ENCODE assay signal across 8 cellular contexts in the genomic region with DNA sequence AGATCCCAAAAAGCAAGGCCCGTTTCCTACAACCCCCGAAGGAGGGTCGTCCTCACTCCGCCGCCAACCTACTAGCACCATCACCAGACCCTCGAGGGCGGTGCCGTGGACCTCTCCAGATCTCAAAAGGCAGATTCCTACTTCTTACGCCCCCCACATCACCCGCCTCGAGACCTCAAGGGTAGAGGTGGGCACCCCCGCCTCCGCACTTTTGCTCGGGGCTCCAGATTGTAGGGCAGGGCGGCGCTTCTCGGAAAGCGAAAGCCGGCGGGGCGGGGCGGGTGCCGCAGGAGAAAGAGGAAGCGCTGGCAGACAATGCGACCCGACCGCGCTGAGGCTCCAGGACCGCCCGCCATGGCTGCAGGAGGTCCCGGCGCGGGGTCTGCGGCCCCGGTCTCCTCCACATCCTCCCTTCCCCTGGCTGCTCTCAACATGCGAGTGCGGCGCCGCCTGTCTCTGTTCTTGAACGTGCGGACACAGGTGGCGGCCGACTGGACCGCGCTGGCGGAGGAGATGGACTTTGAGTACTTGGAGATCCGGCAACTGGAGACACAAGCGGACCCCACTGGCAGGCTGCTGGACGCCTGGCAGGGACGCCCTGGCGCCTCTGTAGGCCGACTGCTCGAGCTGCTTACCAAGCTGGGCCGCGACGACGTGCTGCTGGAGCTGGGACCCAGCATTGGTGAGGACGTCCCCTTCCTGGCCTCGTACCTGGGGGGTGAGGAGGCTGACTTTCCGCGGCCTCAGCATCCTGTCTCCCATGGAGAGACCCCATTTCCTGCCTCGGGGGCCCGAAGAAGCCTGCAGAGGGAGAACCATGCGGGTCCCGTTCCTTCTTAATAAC. TPM values are rescaled to one million over a fixed set of nuclear protein-coding genes. Genes with fewer than 3 reads are reported as not detected.
DNase-seq lines count a peak whose midpoint lies in the region; ATAC-seq and TF ChIP-seq lines count a peak whose summit lies in the region.

A gene (plus strand): TSS at position 315 of the 844 bp plus-strand sequence. CDS start 40 bp downstream, at position 355.

- H3K27me3 Mint-ChIP-seq in neural crest cell (ENCODE audit: low read depth), result no peaks in the 10 kb centered on the region

- H3K4me3 ChIP-seq in AG10803 (ENCODE audit: low read length), result peak within 1 kb of the TSS; percentile 86
- H3K4me3 ChIP-seq in SJCRH30, result peak within 1 kb of the TSS; percentile 87
- H3K4me3 ChIP-seq in fibroblast of villous mesenchyme (ENCODE audit: low read depth, low read length), result peak within 1 kb of the TSS; percentile 71
- peak within 1 kb of the TSS; percentile 77 to 99 (median 95) for H3K4me3 ChIP-seq in stomach

- WGBS in stomach, 5 donors, result 1 to 2% (median 1%) methylated on average over 42 to 65 of the region's 65 CpGs

- H3K4me1 ChIP-seq in SJCRH30, result no peaks in the 10 kb centered on the region
- H3K4me1 ChIP-seq in stomach, result peaks cover 38 to 60% (median 53%) of the 10 kb centered on the region in 4 donors

- H3K36me3 ChIP-seq in SJCRH30, result no peaks in the 10 kb centered on the region
- H3K36me3 ChIP-seq in stomach, result peaks cover 18 to 39% (median 34%) of the 10 kb centered on the region in 4 donors

- TF ChIP-seq POLR2A in GM19099 (IDR thresholded peaks at IDR 0.05; ENCODE audit: extremely low read depth, insufficient read length, low read depth) (peak; percentile 96), stomach (IDR thresholded peaks at IDR 0.05) (no peak)

- peak; percentile 35 for ATAC-seq in HG03442 (IDR thresholded peaks at IDR 0.05; ENCODE audit: unreplicated experiment)

- peaks cover 49% of the 10 kb centered on the region for H3K4me1 Mint-ChIP-seq in neural crest cell

- intact Hi-C loops in stomach (cut with DNase I; ENCODE audit: low total_unique reads), result no loop called here

- H3K4me3 Mint-ChIP-seq in neural crest cell, result peak within 1 kb of the TSS; percentile 97

- TF ChIP-seq CTCF in AG10803 (conservative IDR thresholded peaks at IDR 0.05; ENCODE audit: low read length) (no peak), fibroblast of villous mesenchyme (IDR thresholded peaks at IDR 0.05; ENCODE audit: insufficient read depth, low read depth, low read length) (no peak), neural crest cell (conservative IDR thresholded peaks at IDR 0.05) (no peak), stomach (IDR thresholded peaks at IDR 0.05) (peak in 1 of 7 experiments; percentile 5)

- H3K9me3 Mint-ChIP-seq in neural crest cell, result no peaks in the 10 kb centered on the region

- H3K36me3 Mint-ChIP-seq in neural crest cell (ENCODE audit: low read depth), result peaks cover 5% of the 10 kb centered on the region

- H3K27ac Mint-ChIP-seq in neural crest cell (ENCODE audit: unreplicated experiment), result peak within 1 kb of the TSS; percentile 92

- H3K9me3 ChIP-seq in SJCRH30 (replicated peaks) (no peaks in the 10 kb centered on the region), stomach (no peaks in the 10 kb centered on the region)

- H3K27me3 ChIP-seq in SJCRH30 (no peaks in the 10 kb centered on the region), stomach (no peaks in the 10 kb centered on the region)

- DNase-seq in AG10803 (ENCODE audit: low read depth) (peak; percentile 54), SJCRH30 (peak; percentile 22), fibroblast of villous mesenchyme (ENCODE audit: low read depth) (peak; percentile 65), neural crest cell (ENCODE audit: low read depth, low spot score) (peak; percentile 63), stomach (peak; percentile 87)
- DNase-seq in activated effector memory CD4-positive, alpha-beta T cell treated with anti-CD3 and anti-CD28 coated beads, Interleukin-2, amount 50 U/mL, for 16 hours, result peak; percentile 94

- TF ChIP-seq EP300 in stomach (IDR thresholded peaks at IDR 0.05), result no peak

- H3K27ac ChIP-seq in SJCRH30, result peak within 1 kb of the TSS; percentile 46; the same call in 1 of the 2 replicates
- H3K27ac ChIP-seq in stomach, result peak within 1 kb of the TSS; percentile 90 to 99 (median 92)

RNA-seq across cellular contexts. Expression of the gene that starts here (rescaled TPM):
- 2.5 and 2.7 TPM in 2 replicates for total RNA-seq in SJCRH30 (2014; rRNA removed; shearing (Covaris generic))
- total RNA-seq in fibroblast of villous mesenchyme (6.9 and 10.6 TPM in 2 replicates), neural crest cell (39.5 and 39.8 TPM in 2 replicates), stomach (10 to 100 TPM in 4 of 5 donors, 1 to 10 TPM in 1; 9.0 to 67.8 (median 37.5) TPM)
- 10 to 100 TPM; 23.0 to 42.5 (median 26.3) TPM for polyA plus RNA-seq in stomach

Comparison
In these comparisons a context has a peak if more than half of its experiments do, and no peak if none do; other contexts are left out.
1. Peak in every context shown above with its lines: DNase-seq, ATAC-seq, H3K4me3 ChIP-seq and H3K27ac ChIP-seq.
2. DNase-seq: peak in every context shown above with its lines; median percentile 94 in activated effector memory CD4-positive, alpha-beta T cell treated with anti-CD3 and anti-CD28 coated beads, Interleukin-2, amount 50 U/mL, for 16 hours; 87 in stomach; 65 in fibroblast of villous mesenchyme; 63 in neural crest cell; 54 in AG10803; 22 in SJCRH30.